ENCODE assay signal across 9 cellular contexts in genomic region chr13:97259787-97260641, GRCh38. TPM values are rescaled to one million over a fixed set of nuclear protein-coding genes. Genes with fewer than 3 reads are reported as not detected.
DNase-seq lines count a peak whose midpoint lies in the region; ATAC-seq and TF ChIP-seq lines count a peak whose summit lies in the region.
"Had no signal": no experiment of that assay in that cellular context is flagged by ENCODE, and none has a peak within 500 bp of the region (broad histone marks: within the 10 kb centered on the region; RNA-seq: fewer than 3 reads in every experiment).

No MANE protein-coding gene starts in this region.

- H3K9me3 ChIP-seq in trophoblast cell (ENCODE audit: insufficient read depth, low read depth, low read length), result no peaks in the 10 kb centered on the region

- no peak overlapping the region for H3K4me2 ChIP-seq in trophoblast cell (ENCODE audit: low read length)

- H3K79me1 ChIP-seq in trophoblast cell (ENCODE audit: low read length), result peaks cover 41% of the 10 kb centered on the region

- ATAC-seq in HG03175 (IDR thresholded peaks at IDR 0.05; ENCODE audit: unreplicated experiment) (no peak), HG02798 (IDR thresholded peaks at IDR 0.05; ENCODE audit: poor library complexity, unreplicated experiment) (no peak)

- peak overlapping the region; percentile 85 for H3K14ac ChIP-seq in trophoblast cell (ENCODE audit: low read length)

- no CpG with 5 or more reads among the region's 13 CpGs for WGBS in trophoblast cell (ENCODE audit: extremely low coverage, insufficient coverage, insufficient read length)

- peak overlapping the region; percentile 98 for H2BK5ac ChIP-seq in trophoblast cell (ENCODE audit: low read depth, low read length, poor library complexity)

- H4K91ac ChIP-seq in trophoblast cell (ENCODE audit: low read depth, low read length), result peak overlapping the region; percentile 96

- DNase-seq in ELR (ENCODE audit: low read depth) (peak; percentile 74), SW480 (ENCODE audit: low spot score) (peak; percentile 93), fibroblast of the aortic adventitia (ENCODE audit: low read depth) (peak; percentile 88), trophoblast cell (peak; percentile 57 to 79), SKM-1 treated with dmso at 0.1 percent for 144 hours (lab: John Stamatoyannopoulos, UW; ENCODE audit: unreplicated experiment) (no peak), NCI-H1092 treated with DMSO at 0.1 percent for 48 hours (lab: John Stamatoyannopoulos, UW) (no peak)

- H3K4me1 ChIP-seq in trophoblast cell (ENCODE audit: control insufficient read depth in 1 of 2, insufficient read depth in 2 of 2, low read length in 2 of 2), result peaks cover 40 to 46% of the 10 kb centered on the region in 2 experiments

- H4K8ac ChIP-seq in trophoblast cell (ENCODE audit: low read depth, low read length), result peak overlapping the region; percentile 72

- H3K27me3 ChIP-seq in trophoblast cell (ENCODE audit: insufficient read depth, low read length), result no peaks in the 10 kb centered on the region

- H3K27ac ChIP-seq in trophoblast cell (ENCODE audit: low read depth, low read length), result peak overlapping the region; percentile 96

- no peak overlapping the region for H3K23ac ChIP-seq in trophoblast cell (ENCODE audit: low read length)

- peak overlapping the region; percentile 94 for H2BK12ac ChIP-seq in trophoblast cell (ENCODE audit: low read length)

- peak overlapping the region; percentile 92 for H3K4ac ChIP-seq in trophoblast cell (ENCODE audit: low read depth, low read length)

- H3K79me2 ChIP-seq in trophoblast cell (ENCODE audit: control insufficient read depth, insufficient read depth, low read length, poor library complexity), result peaks cover 35% of the 10 kb centered on the region

- H2BK120ac ChIP-seq in trophoblast cell (ENCODE audit: insufficient read depth, low read length, poor library complexity), result peak overlapping the region; percentile 97

- peaks cover 5 to 7% of the 10 kb centered on the region in 2 experiments for H3K36me3 ChIP-seq in trophoblast cell (ENCODE audit: control insufficient read depth in 1 of 2, insufficient read depth in 2 of 2, low read length in 2 of 2)

- H4K12ac ChIP-seq in trophoblast cell (ENCODE audit: low read depth, low read length), result peak overlapping the region; percentile 40

- H3K18ac ChIP-seq in trophoblast cell (ENCODE audit: low read length), result peak overlapping the region; percentile 63

- H2AK5ac ChIP-seq in trophoblast cell (ENCODE audit: low read length), result peak overlapping the region; percentile 80

- H3K4me3 ChIP-seq in fibroblast of the aortic adventitia (ENCODE audit: low read depth, low read length), result no peak overlapping the region
- no peak overlapping the region for H3K4me3 ChIP-seq in trophoblast cell (ENCODE audit: low read depth, low read length)
- H3K4me3 ChIP-seq: skin epidermis had no signal

- H2AFZ ChIP-seq in trophoblast cell (ENCODE audit: insufficient read depth, low read length, poor library complexity), result peak overlapping the region; percentile 0

- TF ChIP-seq CTCF in fibroblast of the aortic adventitia (IDR thresholded peaks at IDR 0.05; ENCODE audit: insufficient read depth, low read length), result no peak

- no peak overlapping the region for H3K9ac ChIP-seq in trophoblast cell (ENCODE audit: low read length)

RNA-seq across cellular contexts. Expression of gene MBNL2, which starts 37.9 kb away (rescaled TPM):
- total RNA-seq in fibroblast of the aortic adventitia (ENCODE audit: low replicate concordance), result 44.3 and 120 TPM in 2 replicates
- 173 and 175 TPM in 2 replicates for polyA plus RNA-seq in trophoblast cell (2013)

Comparison
In these comparisons a context has a peak if more than half of its experiments do, and no peak if none do; other contexts are left out.
1. DNase-seq: peak in ELR (single experiment), SW480 (single experiment), fibroblast of the aortic adventitia (single experiment) and trophoblast cell (2 of 2); none in SKM-1 treated with dmso at 0.1 percent for 144 hours (single experiment) and NCI-H1092 treated with DMSO at 0.1 percent for 48 hours (single experiment).